In genomic region chr1:241775021-241775420, GRCh38 we compare ENCODE assay signal across 23 cellular contexts.
DNase-seq lines count a peak whose midpoint lies in the region; ATAC-seq, FAIRE-seq and TF ChIP-seq lines count a peak whose summit lies in the region.
"Had no signal": no experiment of that assay in that cellular context is flagged by ENCODE, and none has a peak within 500 bp of the region (broad histone marks: within the 10 kb centered on the region; RNA-seq: fewer than 3 reads in every experiment).

No MANE protein-coding gene starts in this region.

- no peak overlapping the region for H3K4ac ChIP-seq in trophoblast cell (ENCODE audit: low read depth, low read length)

- H2AFZ ChIP-seq in trophoblast cell (ENCODE audit: insufficient read depth, low read length, poor library complexity): no peak overlapping the region

- peaks cover 3 to 6% of the 10 kb centered on the region in 2 experiments for H3K4me1 ChIP-seq in trophoblast cell (ENCODE audit: control insufficient read depth in 1 of 2, insufficient read depth in 2 of 2, low read length in 2 of 2)
- H3K4me1 ChIP-seq: BLaER1 had no signal

- H2AK5ac ChIP-seq in trophoblast cell (ENCODE audit: low read length): no peak overlapping the region

- H3K14ac ChIP-seq in trophoblast cell (ENCODE audit: low read length): no peak overlapping the region

- H4K91ac ChIP-seq in trophoblast cell (ENCODE audit: low read depth, low read length): no peak overlapping the region

- POLR2A ChIA-PET in RWPE1 (lab: Yijun Ruan, JAX; ENCODE audit: low non-redundant PET): no interaction called here

- H3K27me3 ChIP-seq in trophoblast cell (ENCODE audit: insufficient read depth, low read length): no peaks in the 10 kb centered on the region
- H3K27me3 ChIP-seq: BLaER1, MG63 had no signal

- no peak overlapping the region for H3K18ac ChIP-seq in trophoblast cell (ENCODE audit: low read length)

- peak overlapping the region; percentile 66 for H3K27ac ChIP-seq in KOPT-K1 (ENCODE audit: low read depth, low read length, poor library complexity, severe bottlenecking)
- H3K27ac ChIP-seq in RWPE1: no peak overlapping the region
- no peak overlapping the region for H3K27ac ChIP-seq in trophoblast cell (ENCODE audit: low read depth, low read length)
- H3K27ac ChIP-seq: BLaER1 had no signal

- ATAC-seq in GM21528 (IDR thresholded peaks at IDR 0.05; ENCODE audit: low FRiP score, unreplicated experiment): no peak
- ATAC-seq: CD8-positive, alpha-beta T cell had no signal

- H2BK12ac ChIP-seq in trophoblast cell (ENCODE audit: low read length): no peak overlapping the region

- H2BK5ac ChIP-seq in trophoblast cell (ENCODE audit: low read depth, low read length, poor library complexity): no peak overlapping the region

- no peak overlapping the region for H3K23ac ChIP-seq in trophoblast cell (ENCODE audit: low read length)

- peaks cover 5% of the 10 kb centered on the region for H3K79me1 ChIP-seq in trophoblast cell (ENCODE audit: low read length)

- CTCF ChIA-PET in RWPE1 (lab: Yijun Ruan, JAX): no interaction called here

- no peaks in the 10 kb centered on the region for H3K36me3 ChIP-seq in KOPT-K1 (ENCODE audit: insufficient read depth, low read length)
- H3K36me3 ChIP-seq in trophoblast cell (ENCODE audit: control insufficient read depth in 1 of 2, insufficient read depth in 2 of 2, low read length in 2 of 2): no peaks in the 10 kb centered on the region
- H3K36me3 ChIP-seq: BLaER1, MG63 had no signal

- no peak overlapping the region for H3K4me3 ChIP-seq in trophoblast cell (ENCODE audit: low read depth, low read length)
- H3K4me3 ChIP-seq: BLaER1, MG63 had no signal

- H3K4me2 ChIP-seq in trophoblast cell (ENCODE audit: low read length): no peak overlapping the region
- H3K4me2 ChIP-seq: BLaER1 had no signal

- TF ChIP-seq POLR2A in GM12892 (IDR thresholded peaks at IDR 0.05; ENCODE audit: low read depth, low read length): no peak

- no peak for TF ChIP-seq CTCF in RWPE1 (conservative IDR thresholded peaks at IDR 0.05; ENCODE audit: low read depth)

- no peak overlapping the region for H4K8ac ChIP-seq in trophoblast cell (ENCODE audit: low read depth, low read length)

- DNase-seq in NCI-H510A treated with DMSO at 0.1 percent for 48 hours (lab: John Stamatoyannopoulos, UW) (peak; percentile 20), NCI-H510A (lab: John Stamatoyannopoulos, UW) (no peak), RWPE1 (ENCODE audit: low spot score) (peak; percentile 34), trophoblast cell (peak; percentile 30 to 69), GM12892 (ENCODE audit: insufficient read length) (no peak), NCI-H2227 (lab: John Stamatoyannopoulos, UW; ENCODE audit: unreplicated experiment) (no peak)
- DNase-seq: CD8-positive, alpha-beta T cell; DND-41; Karpas-422; MG63; NCI-H1092; NCI-H187 treated with DMSO at 0.1 percent for 48 hours; NCI-H2227 treated with DMSO at 0.1 percent for 48 hours; NCI-H524 treated with DMSO at 0.1 percent for 48 hours; Right ventricle myocardium superior; SW 1271; T-helper 2 cell had no signal

- no peak overlapping the region for H4K12ac ChIP-seq in trophoblast cell (ENCODE audit: low read depth, low read length)

- no peak for FAIRE-seq in GM12892 (lab: Jason Lieb, UNC)
- FAIRE-seq: A204.1, H54, RCC 7860 had no signal

- no peaks in the 10 kb centered on the region for H3K79me2 ChIP-seq in trophoblast cell (ENCODE audit: control insufficient read depth, insufficient read depth, low read length, poor library complexity)

- H3K9me3 ChIP-seq in KOPT-K1 (ENCODE audit: insufficient read depth, low read length, poor library complexity, severe bottlenecking) (no peaks in the 10 kb centered on the region), trophoblast cell (ENCODE audit: insufficient read depth, low read depth, low read length) (no peaks in the 10 kb centered on the region)
- H3K9me3 ChIP-seq: BLaER1, MG63 had no signal

- WGBS in trophoblast cell (ENCODE audit: extremely low coverage, insufficient coverage, insufficient read length): no CpG with 5 or more reads among the region's 2 CpGs

- no peak overlapping the region for H3K9ac ChIP-seq in trophoblast cell (ENCODE audit: low read length)
- H3K9ac ChIP-seq: BLaER1 had no signal

- no peak overlapping the region for H2BK120ac ChIP-seq in trophoblast cell (ENCODE audit: insufficient read depth, low read length, poor library complexity)

Comparison
In these comparisons a context has a peak if more than half of its experiments do, and no peak if none do; other contexts are left out.
1. DNase-seq: peak in NCI-H510A treated with DMSO at 0.1 percent for 48 hours (single experiment), RWPE1 (single experiment) and trophoblast cell (2 of 2); none in NCI-H510A (single experiment), GM12892 (single experiment) and NCI-H2227 (single experiment).